11 cellular contexts compared by ENCODE assay signal in genomic region chr4:44916406-44916805, GRCh38.
DNase-seq lines count a peak whose midpoint lies in the region; TF ChIP-seq lines count a peak whose summit lies in the region.
"Had no signal": no experiment of that assay in that cellular context is flagged by ENCODE, and none has a peak within 500 bp of the region (broad histone marks: within the 10 kb centered on the region; RNA-seq: fewer than 3 reads in every experiment).

No MANE protein-coding gene starts in this region.

- no peaks in the 10 kb centered on the region for H3K9me3 ChIP-seq in BLaER1 treated with 17β-estradiol and CSF1 and Interleukin-3, amounts not matched to agents 10 nM and 100 nM (replicated peaks in 1 of 11)
- H3K9me3 ChIP-seq: SJSA1 had no signal

- no peaks in the 10 kb centered on the region for H3K36me3 ChIP-seq in BLaER1 treated with 17β-estradiol and CSF1 and Interleukin-3, amounts not matched to agents 10 nM and 100 nM
- H3K36me3 ChIP-seq in brain microvascular endothelial cell (replicated peaks): no peaks in the 10 kb centered on the region
- H3K36me3 ChIP-seq: SJSA1 had no signal

- no peaks in the 10 kb centered on the region for H3K27me3 Mint-ChIP-seq in mesothelial cell of epicardium (ENCODE audit: low read depth)

- H3K27me3 ChIP-seq in BLaER1 treated with 17β-estradiol and CSF1 and Interleukin-3, amounts not matched to agents 10 nM and 100 nM: no peaks in the 10 kb centered on the region
- no peaks in the 10 kb centered on the region for H3K27me3 ChIP-seq in brain microvascular endothelial cell (replicated peaks)
- H3K27me3 ChIP-seq: SJSA1 had no signal

- no peaks in the 10 kb centered on the region for H3K36me3 Mint-ChIP-seq in mesothelial cell of epicardium

- H3K4me1 Mint-ChIP-seq in mesothelial cell of epicardium: peaks cover 12% of the 10 kb centered on the region

- peak overlapping the region; percentile 54 for H3K27ac Mint-ChIP-seq in mesothelial cell of epicardium

- in situ Hi-C loops in astrocyte of the spinal cord (cut with HindIII; ENCODE audit: low sequenced_read_pairs): no loop called here
- in situ Hi-C loops in brain microvascular endothelial cell (cut with HindIII; ENCODE audit: low pct_ligation_motif_present, low sequenced_read_pairs): no loop called here

- H4K20me1 ChIP-seq in BLaER1 treated with 17β-estradiol and CSF1 and Interleukin-3, amounts not matched to agents 10 nM and 100 nM: no peaks in the 10 kb centered on the region

- H3K4me3 Mint-ChIP-seq in mesothelial cell of epicardium: peak overlapping the region; percentile 48

- peak; percentile 9 for DNase-seq in HS-5 (ENCODE audit: low read depth)
- peak; percentile 10 for DNase-seq in astrocyte of the spinal cord (ENCODE audit: low read depth, low spot score)
- no peak for DNase-seq in mesothelial cell of epicardium (ENCODE audit: low spot score in 2 of 2, unreplicated experiment in 2 of 2)
- no peak for DNase-seq in iPS-NIHi7 (ENCODE audit: extremely low spot score)
- no peak for DNase-seq in NCI-H2029 treated with DMSO at 0.1 percent for 48 hours (lab: John Stamatoyannopoulos, UW)
- DNase-seq in brain microvascular endothelial cell: no peak
- DNase-seq in DMS114 treated with DMSO at 0.1 percent for 48 hours (lab: John Stamatoyannopoulos, UW; ENCODE audit: unreplicated experiment): no peak
- DNase-seq: activated naive CD4-positive, alpha-beta T cell; EL had no signal

- peak overlapping the region in 8 of 10 experiments; percentile 14 to 43 (median 30); a peak in 9 of 20 replicates for H3K4me3 ChIP-seq in BLaER1 treated with 17β-estradiol and CSF1 and Interleukin-3, amounts not matched to agents 10 nM and 100 nM
- no peak overlapping the region for H3K4me3 ChIP-seq in astrocyte of the spinal cord (ENCODE audit: low read depth, low read length)
- H3K4me3 ChIP-seq in brain microvascular endothelial cell (ENCODE audit: low read depth, low read length): no peak overlapping the region
- H3K4me3 ChIP-seq: SJSA1 had no signal

- H3K9me3 Mint-ChIP-seq in mesothelial cell of epicardium: no peaks in the 10 kb centered on the region

- H3K9ac ChIP-seq in BLaER1 treated with 17β-estradiol and CSF1 and Interleukin-3, amounts not matched to agents 10 nM and 100 nM: peak overlapping the region in 7 of 11 experiments; percentile 6 to 61 (median 24); a peak in 7 of 22 replicates

- H3K27ac ChIP-seq in BLaER1 treated with 17β-estradiol and CSF1 and Interleukin-3, amounts not matched to agents 10 nM and 100 nM: peak overlapping the region in 1 of 11 experiments; percentile 24; a peak in 1 of 22 replicates
- H3K27ac ChIP-seq in brain microvascular endothelial cell: no peak overlapping the region
- H3K27ac ChIP-seq: SJSA1 had no signal

- TF ChIP-seq CTCF in astrocyte of the spinal cord (IDR thresholded peaks at IDR 0.05; ENCODE audit: low read depth, low read length): no peak
- TF ChIP-seq CTCF in mesothelial cell of epicardium (IDR thresholded peaks at IDR 0.05; ENCODE audit: unreplicated experiment): no peak
- TF ChIP-seq CTCF in brain microvascular endothelial cell (IDR thresholded peaks at IDR 0.05; ENCODE audit: low read depth, low read length, missing control alignments): no peak

- H3K4me1 ChIP-seq in BLaER1 treated with 17β-estradiol and CSF1 and Interleukin-3, amounts not matched to agents 10 nM and 100 nM: peaks cover 0 to 4% (median 0%) of the 10 kb centered on the region in 10 experiments; a peak in 1 of 20 replicates
- H3K4me1 ChIP-seq: SJSA1 had no signal

- H3K4me2 ChIP-seq in BLaER1 treated with 17β-estradiol and CSF1 and Interleukin-3, amounts not matched to agents 10 nM and 100 nM: peak overlapping the region; percentile 13 to 59 (median 44); a peak in 20 of 22 replicates

Comparison
In these comparisons a context has a peak if more than half of its experiments do, and no peak if none do; other contexts are left out.
1. H3K4me3 ChIP-seq: peak in BLaER1 treated with 17β-estradiol and CSF1 and Interleukin-3, amounts not matched to agents 10 nM and 100 nM (8 of 10); none in astrocyte of the spinal cord (single experiment) and brain microvascular endothelial cell (single experiment).
2. DNase-seq: peak in HS-5 (single experiment) and astrocyte of the spinal cord (single experiment); none in mesothelial cell of epicardium (0 of 2), iPS-NIHi7 (single experiment), NCI-H2029 treated with DMSO at 0.1 percent for 48 hours (single experiment), brain microvascular endothelial cell (single experiment) and DMS114 treated with DMSO at 0.1 percent for 48 hours (single experiment).